11 cellular contexts compared by ENCODE assay signal in the genomic region with DNA sequence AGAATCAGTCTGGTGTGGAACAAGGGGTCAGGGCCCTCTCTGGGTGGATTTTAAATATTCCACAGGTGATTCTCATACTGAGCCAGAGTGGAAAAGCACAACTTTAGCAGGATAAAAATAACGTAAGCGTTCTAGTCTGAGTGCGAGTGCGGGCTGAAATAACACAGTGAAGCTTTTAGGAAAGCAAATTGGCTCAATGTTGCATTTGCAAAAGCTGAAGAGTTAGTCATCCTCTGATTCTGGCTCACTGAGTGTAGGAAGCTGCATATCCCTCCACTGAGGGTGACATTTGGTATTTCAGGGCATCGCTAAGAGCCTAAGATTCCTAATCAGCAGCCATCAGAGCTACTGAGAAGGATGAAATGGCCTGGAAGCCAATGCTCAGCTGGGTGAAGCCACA.
"Had no signal": no experiment of that assay in that cellular context is flagged by ENCODE, and none has a peak within 500 bp of the region (broad histone marks: within the 10 kb centered on the region; RNA-seq: fewer than 3 reads in every experiment).

No MANE protein-coding gene starts in this region.

- H3K27me3 Mint-ChIP-seq: activated T-cell treated with anti-CD3 and anti-CD28 coated beads, Interleukin-2, amount 50 U/mL, for 24 hours; T-helper 17 cell had no signal

- H3K9me3 Mint-ChIP-seq: activated naive CD4-positive, alpha-beta T cell treated with anti-CD3 and anti-CD28 coated beads, Interleukin-2, amount 50 U/mL, for 72 hours; activated T-cell treated with anti-CD3 and anti-CD28 coated beads, Interleukin-2, amount 50 U/mL, for 24 hours; natural killer cell had no signal

- H3K4me3 ChIP-seq: esophagus squamous epithelium, right lobe of liver, testis had no signal

- H3K4me1 Mint-ChIP-seq: natural killer cell, T-helper 17 cell had no signal

- H3K36me3 Mint-ChIP-seq: natural killer cell had no signal

- H3K4me1 ChIP-seq: esophagus squamous epithelium, right lobe of liver, testis had no signal

- H3K36me3 ChIP-seq: esophagus squamous epithelium, right lobe of liver had no signal

- H3K27me3 ChIP-seq: esophagus squamous epithelium, right lobe of liver, testis had no signal

- DNase-seq: activated CD4-positive, alpha-beta T cell treated with anti-CD3 and anti-CD28 coated beads, Interleukin-2, amount 50 U/mL, for 1 hour; activated effector memory CD4-positive, alpha-beta T cell treated with anti-CD3 and anti-CD28 coated beads, Interleukin-2, amount 50 U/mL, for 16 hours; activated T-cell treated with anti-CD3 and anti-CD28 coated beads, Interleukin-2, amount 50 U/mL, for 24 hours; esophagus squamous epithelium; natural killer cell; right lobe of liver; stimulated activated CD4-positive, alpha-beta T cell treated with anti-CD3 and anti-CD28 coated beads, Interleukin-12 subunit alpha, Interleukin-12 subunit beta, amount 100 ng/mL, for 4 hours; stimulated activated naive CD4-positive, alpha-beta T cell treated with Interleukin-2 at 50 U/mL for 16 hours; T-helper 17 cell; testis had no signal

- H3K4me3 Mint-ChIP-seq: activated T-cell treated with anti-CD3 and anti-CD28 coated beads, Interleukin-2, amount 50 U/mL, for 24 hours; natural killer cell; T-helper 17 cell had no signal

- ATAC-seq: activated naive CD4-positive, alpha-beta T cell treated with anti-CD3 and anti-CD28 coated beads, Interleukin-2, amount 50 U/mL, for 72 hours; natural killer cell; right lobe of liver; T-helper 17 cell had no signal

- H3K27ac ChIP-seq: esophagus squamous epithelium, right lobe of liver, testis had no signal

- H3K9me3 ChIP-seq: esophagus squamous epithelium, right lobe of liver, testis had no signal

- H3K27ac Mint-ChIP-seq: activated naive CD4-positive, alpha-beta T cell treated with anti-CD3 and anti-CD28 coated beads, Interleukin-2, amount 50 U/mL, for 72 hours; activated T-cell treated with anti-CD3 and anti-CD28 coated beads, Interleukin-2, amount 50 U/mL, for 24 hours; natural killer cell; T-helper 17 cell had no signal
